ENCODE assay signal across 8 cellular contexts in the genomic region with DNA sequence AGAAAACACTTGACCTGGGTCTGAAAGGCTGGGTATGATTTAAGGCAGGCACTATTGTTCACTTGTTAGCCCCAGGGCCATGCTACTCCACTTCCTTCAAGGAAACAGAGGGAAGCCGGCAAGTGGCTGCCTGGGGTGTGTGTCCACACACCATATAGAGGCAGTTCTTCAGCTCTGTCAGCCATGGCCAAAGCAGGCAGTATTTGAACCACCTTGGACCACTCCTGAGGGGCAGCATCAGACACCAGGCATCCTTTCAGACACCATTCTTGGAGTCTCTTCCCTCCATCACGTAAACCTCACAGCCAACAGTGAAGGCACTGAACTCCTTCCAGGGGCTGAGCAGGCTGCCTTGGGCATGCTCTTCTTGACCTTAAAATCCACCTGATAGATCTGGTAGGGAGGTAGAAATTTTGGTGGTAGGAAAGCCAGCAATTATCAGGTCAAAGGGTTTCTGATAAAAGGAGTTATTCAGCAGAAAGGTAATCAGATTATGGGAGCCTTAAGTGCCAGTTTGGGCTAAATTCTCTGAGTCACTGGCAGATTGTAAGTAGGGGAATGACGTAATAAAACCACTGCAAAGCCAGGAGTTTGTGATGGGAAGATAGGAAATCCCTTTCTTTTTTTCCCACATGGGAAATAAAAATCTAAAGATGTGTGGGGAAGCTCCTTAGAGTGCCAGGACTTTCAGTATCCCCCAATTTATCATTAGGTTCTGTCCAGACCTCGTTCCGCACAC. TPM values are rescaled to one million over a fixed set of nuclear protein-coding genes. Genes with fewer than 3 reads are reported as not detected.
DNase-seq lines count a peak whose midpoint lies in the region; FAIRE-seq and TF ChIP-seq lines count a peak whose summit lies in the region.

No MANE protein-coding gene starts in this region.

- H3K27ac ChIP-seq in small intestine (ENCODE audit: low read depth in 1 of 2, low read length in 1 of 2): peak overlapping the region; percentile 62 to 67

- POLR2A ChIA-PET in HEK293T (lab: Yijun Ruan, JAX): no interaction called here

- no peaks in the 10 kb centered on the region for H3K9me3 ChIP-seq in small intestine (ENCODE audit: control insufficient read depth, low read depth)

- H3K27me3 ChIP-seq in small intestine (ENCODE audit: control insufficient read depth in 2 of 2, insufficient read depth in 2 of 2, low read length in 2 of 2): no peaks in the 10 kb centered on the region

- CTCF ChIA-PET in HEK293T (lab: Yijun Ruan, JAX): interaction anchor here (0.7 kb wide), 1 partner anchor 67 kb away, joined by 4 read pairs; no protein-coding TSS in a partner anchor

- DNase-seq in H4 (ENCODE audit: low spot score) (peak; percentile 68), T1000 (lab: John Stamatoyannopoulos, UW) (peak; percentile 19), fibroblast of pulmonary artery (ENCODE audit: low read depth) (peak; percentile 65), small intestine (peak; percentile 44), HEK293T (ENCODE audit: extremely low spot score) (no peak), SKM-1 (lab: John Stamatoyannopoulos, UW; ENCODE audit: unreplicated experiment) (no peak), anterior cingulate cortex (lab: John Stamatoyannopoulos, UW) (no peak)
- no peak for DNase-seq in stimulated activated CD4-positive, alpha-beta T cell treated with anti-CD3 and anti-CD28 coated beads, Interleukin-2, amount 100 ng/mL, for 48 hours

- WGBS in small intestine, 3 donors: 72 to 82% (median 73%) methylated on average over 5 of the region's 5 CpGs

- no peak for FAIRE-seq in small intestine (lab: Jason Lieb, UNC)

- H3K4me3 ChIP-seq in fibroblast of pulmonary artery (replicated peaks; ENCODE audit: low read depth, low read length): no peak overlapping the region
- no peak overlapping the region for H3K4me3 ChIP-seq in small intestine (ENCODE audit: low read depth in 1 of 2, low read length in 2 of 2)

- no peaks in the 10 kb centered on the region for H3K36me3 ChIP-seq in small intestine (ENCODE audit: control insufficient read depth in 2 of 2, insufficient read depth in 2 of 2, low read length in 2 of 2)

- peaks cover 0 to 35% of the 10 kb centered on the region in 2 donors for H3K4me1 ChIP-seq in small intestine (ENCODE audit: control insufficient read depth in 2 of 2, insufficient read depth in 1 of 2, low read depth in 1 of 2, low read length in 1 of 2)

- TF ChIP-seq CTCF in fibroblast of pulmonary artery (IDR thresholded peaks at IDR 0.05; ENCODE audit: low read length, missing control alignments): no peak

TF ChIP-seq in HEK293T, 16 proteins besides CTCF, POLR2A, EP300 and RAD21:
- no peak for TF ChIP-seq ZNF384 (IDR thresholded peaks at IDR 0.05)
- TF ChIP-seq HDGF (IDR thresholded peaks at IDR 0.05; ENCODE audit: borderline replicate concordance): no peak
- no peak for TF ChIP-seq ARNT (IDR thresholded peaks at IDR 0.05)
- TF ChIP-seq FOXA1 (IDR thresholded peaks at IDR 0.05): no peak
- no peak for TF ChIP-seq SP1 (IDR thresholded peaks at IDR 0.05)
- no peak for TF ChIP-seq LEF1 (IDR thresholded peaks at IDR 0.05; ENCODE audit: borderline replicate concordance)

RNA-seq across cellular contexts. Expression of gene TGFBR2, which starts 20.2 kb away (rescaled TPM):
- 9.0 and 13.4 TPM in 2 replicates for total RNA-seq in H4 (2014; rRNA removed; shearing (Covaris generic))
- 10 to 100 TPM in 2 of 3 donors, 1 to 10 TPM in 1; 6.0 to 77.5 (median 13.5) TPM for polyA plus RNA-seq in small intestine

Comparison
In these comparisons a context has a peak if more than half of its experiments do, and no peak if none do; other contexts are left out.
1. DNase-seq: peak in H4 (single experiment), T1000 (single experiment), fibroblast of pulmonary artery (single experiment) and small intestine (single experiment); none in HEK293T (single experiment), SKM-1 (single experiment), stimulated activated CD4-positive, alpha-beta T cell treated with anti-CD3 and anti-CD28 coated beads, Interleukin-2, amount 100 ng/mL, for 48 hours (0 of 2) and anterior cingulate cortex (0 of 58).